1 cellular context compared by ENCODE assay signal in genomic region chr6:14765106-14765505, GRCh38.
TF ChIP-seq lines count a peak whose summit lies in the region.

No MANE protein-coding gene starts in this region.

TF ChIP-seq in HepG2, 621 proteins besides CTCF, POLR2A, EP300 and RAD21 (continued from another document):
- TF ChIP-seq, protein P1, sequence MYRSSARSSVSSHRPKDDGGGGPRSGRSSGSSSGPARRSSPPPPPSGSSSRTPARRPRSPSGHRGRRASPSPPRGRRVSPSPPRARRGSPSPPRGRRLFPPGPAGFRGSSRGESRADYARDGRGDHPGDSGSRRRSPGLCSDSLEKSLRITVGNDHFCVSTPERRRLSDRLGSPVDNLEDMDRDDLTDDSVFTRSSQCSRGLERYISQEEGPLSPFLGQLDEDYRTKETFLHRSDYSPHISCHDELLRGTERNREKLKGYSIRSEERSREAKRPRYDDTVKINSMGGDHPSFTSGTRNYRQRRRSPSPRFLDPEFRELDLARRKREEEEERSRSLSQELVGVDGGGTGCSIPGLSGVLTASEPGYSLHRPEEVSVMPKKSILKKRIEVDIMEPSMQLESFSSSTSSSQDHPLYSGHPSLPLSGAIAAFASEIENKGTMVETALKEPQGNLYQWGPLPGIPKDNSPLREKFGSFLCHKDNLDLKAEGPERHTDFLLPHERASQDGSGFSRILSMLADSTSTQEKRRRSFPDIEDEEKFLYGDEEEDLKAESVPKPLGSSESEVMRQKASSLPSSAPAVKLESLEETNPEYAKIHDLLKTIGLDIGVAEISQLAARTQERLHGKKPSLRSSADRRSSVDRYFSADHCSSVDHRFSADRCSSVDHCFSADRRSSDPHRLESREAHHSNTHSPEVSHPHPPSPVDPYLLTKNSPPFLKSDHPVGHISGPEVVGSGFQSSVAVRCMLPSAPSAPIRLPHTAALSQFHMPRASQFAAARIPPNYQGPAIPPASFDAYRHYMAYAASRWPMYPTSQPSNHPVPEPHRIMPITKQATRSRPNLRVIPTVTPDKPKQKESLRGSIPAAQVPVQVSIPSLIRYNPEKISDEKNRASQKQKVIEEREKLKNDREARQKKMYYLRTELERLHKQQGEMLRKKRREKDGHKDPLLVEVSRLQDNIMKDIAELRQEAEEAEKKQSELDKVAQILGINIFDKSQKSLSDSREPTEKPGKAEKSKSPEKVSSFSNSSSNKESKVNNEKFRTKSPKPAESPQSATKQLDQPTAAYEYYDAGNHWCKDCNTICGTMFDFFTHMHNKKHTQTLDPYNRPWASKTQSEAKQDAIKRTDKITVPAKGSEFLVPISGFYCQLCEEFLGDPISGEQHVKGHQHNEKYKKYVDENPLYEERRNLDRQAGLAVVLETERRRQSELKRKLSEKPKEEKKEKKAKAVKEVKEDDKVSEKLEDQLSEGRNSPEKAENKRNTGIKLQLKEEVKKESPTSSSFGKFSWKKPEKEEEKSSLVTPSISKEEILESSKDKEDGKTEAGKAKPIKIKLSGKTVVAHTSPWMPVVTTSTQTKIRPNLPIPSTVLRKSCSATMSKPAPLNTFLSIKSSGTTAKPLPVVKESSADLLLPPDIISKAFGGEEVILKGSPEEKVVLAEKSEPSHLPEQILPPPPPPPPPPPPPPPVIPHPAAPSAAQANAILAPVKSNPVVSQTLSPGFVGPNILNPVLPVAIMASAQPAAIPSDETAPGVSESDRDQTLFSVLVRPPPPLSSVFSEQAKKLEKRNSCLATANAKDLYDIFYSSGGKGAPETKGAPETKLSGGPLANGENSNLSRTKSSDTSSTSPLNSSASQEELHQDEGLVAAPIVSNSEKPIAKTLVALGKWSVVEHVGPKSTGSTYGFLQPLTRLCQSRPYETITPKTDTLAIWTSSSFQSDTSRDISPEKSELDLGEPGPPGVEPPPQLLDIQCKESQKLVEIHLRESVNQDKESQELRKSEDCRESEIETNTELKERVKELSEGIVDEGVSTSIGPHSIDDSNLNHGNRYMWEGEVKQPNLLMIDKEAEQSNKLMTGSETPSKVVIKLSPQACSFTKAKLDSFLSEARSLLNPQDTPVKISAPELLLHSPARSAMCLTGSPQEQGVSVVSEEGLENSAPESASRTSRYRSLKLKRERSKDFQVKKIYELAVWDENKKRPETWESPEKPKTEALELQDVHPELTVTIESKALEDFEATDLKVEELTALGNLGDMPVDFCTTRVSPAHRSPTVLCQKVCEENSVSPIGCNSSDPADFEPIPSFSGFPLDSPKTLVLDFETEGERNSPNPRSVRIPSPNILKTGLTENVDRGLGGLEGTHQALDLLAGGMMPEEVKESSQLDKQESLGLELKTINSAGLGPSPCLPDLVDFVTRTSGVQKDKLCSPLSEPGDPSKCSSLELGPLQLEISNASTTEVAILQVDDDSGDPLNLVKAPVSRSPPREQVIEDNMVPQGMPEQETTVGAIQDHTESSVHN (CRISPR knock-in tag; IDR thresholded peaks at IDR 0.05): no peak
- TF ChIP-seq PLRG1 (conservative IDR thresholded peaks at IDR 0.05) (no peak), ZNF337 (CRISPR knock-in tag; IDR thresholded peaks at IDR 0.05; ENCODE audit: borderline replicate concordance, low read depth) (no peak)
